1 cellular context compared by ENCODE assay signal in genomic region chr11:72652871-72653615, GRCh38.
TF ChIP-seq lines count a peak whose summit lies in the region.

No MANE protein-coding gene starts in this region.

TF ChIP-seq in GM23338, 12 proteins besides CTCF, POLR2A, EP300 and RAD21 (continued from another document):
- TF ChIP-seq STAT1 (IDR thresholded peaks at IDR 0.05; ENCODE audit: unreplicated experiment) (no peak), ETS1 (IDR thresholded peaks at IDR 0.05) (no peak), REST (IDR thresholded peaks at IDR 0.05; ENCODE audit: unreplicated experiment) (no peak)
